ENCODE assay signal across 1 cellular context in the genomic region with DNA sequence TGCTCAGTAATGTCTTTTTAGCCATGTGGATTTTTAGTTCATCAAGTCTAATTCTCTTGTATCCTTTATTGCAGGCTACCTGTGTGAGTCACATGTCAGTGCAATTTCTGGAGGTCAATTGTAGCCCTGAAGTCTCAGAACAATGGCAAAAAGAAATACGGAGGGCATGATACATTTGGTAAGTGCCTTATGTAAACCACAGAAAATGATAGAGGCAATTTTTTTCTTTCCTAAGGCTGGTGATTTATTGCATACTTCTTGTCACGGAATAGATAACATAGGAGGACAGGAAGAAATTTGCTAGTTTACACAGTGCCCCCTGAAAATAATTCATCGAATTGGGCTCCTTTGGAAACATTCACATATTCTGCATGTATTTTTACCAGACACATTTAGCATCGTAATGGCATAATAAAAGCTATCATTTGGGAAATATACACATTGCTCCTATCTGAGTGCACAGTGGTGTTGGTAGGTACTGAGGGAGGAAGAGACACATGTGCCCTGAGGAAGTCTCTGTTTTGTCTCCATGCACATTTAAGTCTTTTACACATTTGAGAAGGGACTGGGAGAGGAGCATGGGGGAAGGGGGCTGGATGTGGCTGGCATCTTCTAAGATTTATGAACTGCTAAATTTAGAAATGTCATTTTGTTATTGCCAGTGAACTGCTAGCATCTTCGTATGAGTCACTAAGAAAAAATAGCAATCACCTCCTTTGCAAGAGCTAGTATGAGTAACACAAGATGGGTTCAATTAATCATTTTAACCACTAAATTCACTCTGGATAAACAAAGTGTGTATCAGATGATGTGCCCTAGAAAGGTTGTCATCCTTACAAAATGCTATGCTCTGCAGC.
A peak's percentile ranks its signal among the peaks of the same experiment; 100 is the strongest.
TF ChIP-seq lines count a peak whose summit lies in the region.

No MANE protein-coding gene starts in this region.

TF ChIP-seq in HEK293, 187 proteins besides CTCF, POLR2A, EP300 and RAD21 (continued from another document and continues in another):
- TF ChIP-seq ZNF302 (tag by site-specific recombination; IDR thresholded peaks at IDR 0.05; ENCODE audit: low read depth) (no peak), RBAK (tag by site-specific recombination; IDR thresholded peaks at IDR 0.05) (no peak), ZNF341 (tag by site-specific recombination; IDR thresholded peaks at IDR 0.05; ENCODE audit: low read depth) (no peak), ZNF37A (tag by site-specific recombination; IDR thresholded peaks at IDR 0.05) (no peak), BCL11B (tag by site-specific recombination; IDR thresholded peaks at IDR 0.05; ENCODE audit: low read depth) (no peak), ZBTB21 (tag by site-specific recombination; IDR thresholded peaks at IDR 0.05) (peak; percentile 36; the same call in 1 of the 2 replicates), ZNF366 (tag by site-specific recombination; conservative IDR thresholded peaks at IDR 0.05) (peak; percentile 42), SP7 (tag by site-specific recombination; IDR thresholded peaks at IDR 0.05) (peak; percentile 52; the same call in 1 of the 2 replicates), TCF7L2 (IDR thresholded peaks at IDR 0.05; ENCODE audit: borderline replicate concordance, low read depth, low read length) (no peak), KLF10 (tag by site-specific recombination; IDR thresholded peaks at IDR 0.05) (no peak), ZFP3 (tag by site-specific recombination; IDR thresholded peaks at IDR 0.05; ENCODE audit: low read depth) (no peak), ZNF629 (tag by site-specific recombination; IDR thresholded peaks at IDR 0.05) (no peak), ZNF555 (tag by site-specific recombination; conservative IDR thresholded peaks at IDR 0.05) (no peak), FEZF1 (tag by site-specific recombination; IDR thresholded peaks at IDR 0.05) (peak; percentile 52; the same call in 1 of the 2 replicates), ZNF664 (tag by site-specific recombination; IDR thresholded peaks at IDR 0.05) (no peak), ZBTB17 (tag by site-specific recombination; IDR thresholded peaks at IDR 0.05) (no peak), ZNF76 (tag by site-specific recombination; IDR thresholded peaks at IDR 0.05; ENCODE audit: borderline replicate concordance, low read depth) (no peak), ZNF23 (tag by site-specific recombination; IDR thresholded peaks at IDR 0.05; ENCODE audit: borderline replicate concordance) (no peak), ZNF626 (tag by site-specific recombination; IDR thresholded peaks at IDR 0.05) (no peak), YY1 (tag by site-specific recombination; IDR thresholded peaks at IDR 0.05) (no peak), ZNF184 (tag by site-specific recombination; IDR thresholded peaks at IDR 0.05) (0 out of 2 replicates have a peak, but pooled peaks have one; percentile 15), ZBTB20 (tag by site-specific recombination; IDR thresholded peaks at IDR 0.05) (no peak), ZNF24 (tag by site-specific recombination; IDR thresholded peaks at IDR 0.05) (peak; percentile 59; the same call in 1 of the 2 replicates), GLIS2 (tag by site-specific recombination; IDR thresholded peaks at IDR 0.05) (no peak), ZNF660 (tag by site-specific recombination; IDR thresholded peaks at IDR 0.05) (no peak), ZNF677 (tag by site-specific recombination; IDR thresholded peaks at IDR 0.05) (no peak), IKZF3 (tag by site-specific recombination; IDR thresholded peaks at IDR 0.05) (no peak), HOXC10 (CRISPR knock-in tag; IDR thresholded peaks at IDR 0.05) (0 out of 2 replicates have a peak, but pooled peaks have one; percentile 60), ZFP69B (tag by site-specific recombination; IDR thresholded peaks at IDR 0.05) (no peak), KLF8 (tag by site-specific recombination; IDR thresholded peaks at IDR 0.05) (peak; percentile 55), BCL11A (tag by site-specific recombination; IDR thresholded peaks at IDR 0.05; ENCODE audit: low read depth) (no peak)
- TF ChIP-seq, protein P1, sequence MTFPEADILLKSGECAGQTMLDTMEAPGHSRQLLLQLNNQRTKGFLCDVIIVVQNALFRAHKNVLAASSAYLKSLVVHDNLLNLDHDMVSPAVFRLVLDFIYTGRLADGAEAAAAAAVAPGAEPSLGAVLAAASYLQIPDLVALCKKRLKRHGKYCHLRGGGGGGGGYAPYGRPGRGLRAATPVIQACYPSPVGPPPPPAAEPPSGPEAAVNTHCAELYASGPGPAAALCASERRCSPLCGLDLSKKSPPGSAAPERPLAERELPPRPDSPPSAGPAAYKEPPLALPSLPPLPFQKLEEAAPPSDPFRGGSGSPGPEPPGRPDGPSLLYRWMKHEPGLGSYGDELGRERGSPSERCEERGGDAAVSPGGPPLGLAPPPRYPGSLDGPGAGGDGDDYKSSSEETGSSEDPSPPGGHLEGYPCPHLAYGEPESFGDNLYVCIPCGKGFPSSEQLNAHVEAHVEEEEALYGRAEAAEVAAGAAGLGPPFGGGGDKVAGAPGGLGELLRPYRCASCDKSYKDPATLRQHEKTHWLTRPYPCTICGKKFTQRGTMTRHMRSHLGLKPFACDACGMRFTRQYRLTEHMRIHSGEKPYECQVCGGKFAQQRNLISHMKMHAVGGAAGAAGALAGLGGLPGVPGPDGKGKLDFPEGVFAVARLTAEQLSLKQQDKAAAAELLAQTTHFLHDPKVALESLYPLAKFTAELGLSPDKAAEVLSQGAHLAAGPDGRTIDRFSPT (tag by site-specific recombination; IDR thresholded peaks at IDR 0.05) = 0 out of 2 replicates have a peak, but pooled peaks have one; percentile 47
- TF ChIP-seq, protein P2, sequence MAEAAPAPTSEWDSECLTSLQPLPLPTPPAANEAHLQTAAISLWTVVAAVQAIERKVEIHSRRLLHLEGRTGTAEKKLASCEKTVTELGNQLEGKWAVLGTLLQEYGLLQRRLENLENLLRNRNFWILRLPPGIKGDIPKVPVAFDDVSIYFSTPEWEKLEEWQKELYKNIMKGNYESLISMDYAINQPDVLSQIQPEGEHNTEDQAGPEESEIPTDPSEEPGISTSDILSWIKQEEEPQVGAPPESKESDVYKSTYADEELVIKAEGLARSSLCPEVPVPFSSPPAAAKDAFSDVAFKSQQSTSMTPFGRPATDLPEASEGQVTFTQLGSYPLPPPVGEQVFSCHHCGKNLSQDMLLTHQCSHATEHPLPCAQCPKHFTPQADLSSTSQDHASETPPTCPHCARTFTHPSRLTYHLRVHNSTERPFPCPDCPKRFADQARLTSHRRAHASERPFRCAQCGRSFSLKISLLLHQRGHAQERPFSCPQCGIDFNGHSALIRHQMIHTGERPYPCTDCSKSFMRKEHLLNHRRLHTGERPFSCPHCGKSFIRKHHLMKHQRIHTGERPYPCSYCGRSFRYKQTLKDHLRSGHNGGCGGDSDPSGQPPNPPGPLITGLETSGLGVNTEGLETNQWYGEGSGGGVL (tag by site-specific recombination; IDR thresholded peaks at IDR 0.05) = no peak
- TF ChIP-seq, protein P3, sequence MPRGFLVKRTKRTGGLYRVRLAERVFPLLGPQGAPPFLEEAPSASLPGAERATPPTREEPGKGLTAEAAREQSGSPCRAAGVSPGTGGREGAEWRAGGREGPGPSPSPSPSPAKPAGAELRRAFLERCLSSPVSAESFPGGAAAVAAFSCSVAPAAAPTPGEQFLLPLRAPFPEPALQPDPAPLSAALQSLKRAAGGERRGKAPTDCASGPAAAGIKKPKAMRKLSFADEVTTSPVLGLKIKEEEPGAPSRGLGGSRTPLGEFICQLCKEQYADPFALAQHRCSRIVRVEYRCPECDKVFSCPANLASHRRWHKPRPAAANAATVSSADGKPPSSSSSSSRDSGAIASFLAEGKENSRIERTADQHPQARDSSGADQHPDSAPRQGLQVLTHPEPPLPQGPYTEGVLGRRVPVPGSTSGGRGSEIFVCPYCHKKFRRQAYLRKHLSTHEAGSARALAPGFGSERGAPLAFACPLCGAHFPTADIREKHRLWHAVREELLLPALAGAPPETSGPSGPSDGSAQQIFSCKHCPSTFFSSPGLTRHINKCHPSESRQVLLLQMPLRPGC (tag by site-specific recombination; IDR thresholded peaks at IDR 0.05) = peak; percentile 65
- TF ChIP-seq, protein P4, sequence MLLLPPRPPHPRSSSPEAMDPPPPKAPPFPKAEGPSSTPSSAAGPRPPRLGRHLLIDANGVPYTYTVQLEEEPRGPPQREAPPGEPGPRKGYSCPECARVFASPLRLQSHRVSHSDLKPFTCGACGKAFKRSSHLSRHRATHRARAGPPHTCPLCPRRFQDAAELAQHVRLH (tag by site-specific recombination; IDR thresholded peaks at IDR 0.05) = no peak
- TF ChIP-seq, protein P5, sequence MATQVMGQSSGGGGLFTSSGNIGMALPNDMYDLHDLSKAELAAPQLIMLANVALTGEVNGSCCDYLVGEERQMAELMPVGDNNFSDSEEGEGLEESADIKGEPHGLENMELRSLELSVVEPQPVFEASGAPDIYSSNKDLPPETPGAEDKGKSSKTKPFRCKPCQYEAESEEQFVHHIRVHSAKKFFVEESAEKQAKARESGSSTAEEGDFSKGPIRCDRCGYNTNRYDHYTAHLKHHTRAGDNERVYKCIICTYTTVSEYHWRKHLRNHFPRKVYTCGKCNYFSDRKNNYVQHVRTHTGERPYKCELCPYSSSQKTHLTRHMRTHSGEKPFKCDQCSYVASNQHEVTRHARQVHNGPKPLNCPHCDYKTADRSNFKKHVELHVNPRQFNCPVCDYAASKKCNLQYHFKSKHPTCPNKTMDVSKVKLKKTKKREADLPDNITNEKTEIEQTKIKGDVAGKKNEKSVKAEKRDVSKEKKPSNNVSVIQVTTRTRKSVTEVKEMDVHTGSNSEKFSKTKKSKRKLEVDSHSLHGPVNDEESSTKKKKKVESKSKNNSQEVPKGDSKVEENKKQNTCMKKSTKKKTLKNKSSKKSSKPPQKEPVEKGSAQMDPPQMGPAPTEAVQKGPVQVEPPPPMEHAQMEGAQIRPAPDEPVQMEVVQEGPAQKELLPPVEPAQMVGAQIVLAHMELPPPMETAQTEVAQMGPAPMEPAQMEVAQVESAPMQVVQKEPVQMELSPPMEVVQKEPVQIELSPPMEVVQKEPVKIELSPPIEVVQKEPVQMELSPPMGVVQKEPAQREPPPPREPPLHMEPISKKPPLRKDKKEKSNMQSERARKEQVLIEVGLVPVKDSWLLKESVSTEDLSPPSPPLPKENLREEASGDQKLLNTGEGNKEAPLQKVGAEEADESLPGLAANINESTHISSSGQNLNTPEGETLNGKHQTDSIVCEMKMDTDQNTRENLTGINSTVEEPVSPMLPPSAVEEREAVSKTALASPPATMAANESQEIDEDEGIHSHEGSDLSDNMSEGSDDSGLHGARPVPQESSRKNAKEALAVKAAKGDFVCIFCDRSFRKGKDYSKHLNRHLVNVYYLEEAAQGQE (tag by site-specific recombination; IDR thresholded peaks at IDR 0.05) = no peak
- TF ChIP-seq, protein P6, sequence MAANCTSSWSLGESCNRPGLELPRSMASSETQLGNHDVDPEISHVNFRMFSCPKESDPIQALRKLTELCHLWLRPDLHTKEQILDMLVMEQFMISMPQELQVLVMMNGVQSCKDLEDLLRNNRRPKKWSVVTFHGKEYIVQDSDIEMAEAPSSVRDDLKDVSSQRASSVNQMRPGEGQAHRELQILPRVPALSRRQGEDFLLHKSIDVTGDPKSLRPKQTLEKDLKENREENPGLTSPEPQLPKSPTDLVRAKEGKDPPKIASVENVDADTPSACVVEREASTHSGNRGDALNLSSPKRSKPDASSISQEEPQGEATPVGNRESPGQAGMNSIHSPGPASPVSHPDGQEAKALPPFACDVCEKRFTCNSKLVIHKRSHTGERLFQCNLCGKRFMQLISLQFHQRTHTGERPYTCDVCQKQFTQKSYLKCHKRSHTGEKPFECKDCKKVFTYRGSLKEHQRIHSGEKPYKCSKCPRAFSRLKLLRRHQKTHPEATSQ (tag by site-specific recombination; IDR thresholded peaks at IDR 0.05) = no peak
- TF ChIP-seq, protein P7, sequence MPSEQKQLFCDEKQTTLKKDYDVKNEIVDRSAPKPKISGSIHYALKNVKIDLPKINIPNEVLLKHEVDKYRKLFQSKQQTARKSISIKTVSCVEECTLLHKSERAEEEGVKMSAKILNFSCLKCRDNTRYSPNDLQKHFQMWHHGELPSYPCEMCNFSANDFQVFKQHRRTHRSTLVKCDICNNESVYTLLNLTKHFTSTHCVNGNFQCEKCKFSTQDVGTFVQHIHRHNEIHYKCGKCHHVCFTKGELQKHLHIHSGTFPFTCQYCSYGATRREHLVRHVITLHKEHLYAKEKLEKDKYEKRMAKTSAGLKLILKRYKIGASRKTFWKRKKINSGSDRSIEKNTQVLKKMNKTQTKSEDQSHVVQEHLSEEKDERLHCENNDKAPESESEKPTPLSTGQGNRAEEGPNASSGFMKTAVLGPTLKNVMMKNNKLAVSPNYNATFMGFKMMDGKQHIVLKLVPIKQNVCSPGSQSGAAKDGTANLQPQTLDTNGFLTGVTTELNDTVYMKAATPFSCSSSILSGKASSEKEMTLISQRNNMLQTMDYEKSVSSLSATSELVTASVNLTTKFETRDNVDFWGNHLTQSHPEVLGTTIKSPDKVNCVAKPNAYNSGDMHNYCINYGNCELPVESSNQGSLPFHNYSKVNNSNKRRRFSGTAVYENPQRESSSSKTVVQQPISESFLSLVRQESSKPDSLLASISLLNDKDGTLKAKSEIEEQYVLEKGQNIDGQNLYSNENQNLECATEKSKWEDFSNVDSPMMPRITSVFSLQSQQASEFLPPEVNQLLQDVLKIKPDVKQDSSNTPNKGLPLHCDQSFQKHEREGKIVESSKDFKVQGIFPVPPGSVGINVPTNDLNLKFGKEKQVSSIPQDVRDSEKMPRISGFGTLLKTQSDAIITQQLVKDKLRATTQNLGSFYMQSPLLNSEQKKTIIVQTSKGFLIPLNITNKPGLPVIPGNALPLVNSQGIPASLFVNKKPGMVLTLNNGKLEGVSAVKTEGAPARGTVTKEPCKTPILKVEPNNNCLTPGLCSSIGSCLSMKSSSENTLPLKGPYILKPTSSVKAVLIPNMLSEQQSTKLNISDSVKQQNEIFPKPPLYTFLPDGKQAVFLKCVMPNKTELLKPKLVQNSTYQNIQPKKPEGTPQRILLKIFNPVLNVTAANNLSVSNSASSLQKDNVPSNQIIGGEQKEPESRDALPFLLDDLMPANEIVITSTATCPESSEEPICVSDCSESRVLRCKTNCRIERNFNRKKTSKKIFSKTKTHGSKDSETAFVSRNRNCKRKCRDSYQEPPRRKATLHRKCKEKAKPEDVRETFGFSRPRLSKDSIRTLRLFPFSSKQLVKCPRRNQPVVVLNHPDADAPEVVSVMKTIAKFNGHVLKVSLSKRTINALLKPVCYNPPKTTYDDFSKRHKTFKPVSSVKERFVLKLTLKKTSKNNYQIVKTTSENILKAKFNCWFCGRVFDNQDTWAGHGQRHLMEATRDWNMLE (tag by site-specific recombination; conservative IDR thresholded peaks at IDR 0.05; ENCODE audit: low read depth) = no peak
